ENCODE assay signal across 7 cellular contexts in the genomic region with DNA sequence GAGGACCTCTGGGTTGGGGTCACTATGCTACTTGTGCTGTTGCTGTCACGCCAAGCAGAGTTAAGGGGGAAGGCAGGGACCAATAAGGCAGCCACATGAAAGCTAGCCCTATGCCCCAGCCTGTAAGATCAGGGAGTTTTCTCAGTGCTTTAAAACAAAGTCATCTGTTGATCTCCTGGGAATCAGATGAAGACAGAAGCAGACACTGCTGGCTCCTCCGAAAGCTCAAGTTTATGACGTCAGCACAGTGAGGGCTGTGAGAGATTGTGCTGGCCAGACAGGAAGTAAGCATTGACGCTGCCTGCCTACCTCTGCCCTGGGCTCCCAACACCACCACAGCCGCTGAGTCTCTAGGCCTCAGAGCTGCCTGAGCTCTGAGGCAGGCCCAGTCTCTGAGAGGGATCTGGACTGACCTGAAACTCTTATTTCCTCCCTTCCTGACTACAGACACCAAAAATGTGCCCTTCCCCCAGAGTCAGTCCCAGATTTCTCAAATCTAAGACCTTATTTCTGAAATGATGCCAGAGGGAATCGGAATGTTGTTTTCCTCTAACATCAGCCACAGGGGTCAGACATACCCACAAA.
A peak's percentile ranks its signal among the peaks of the same experiment; 100 is the strongest.
DNase-seq lines count a peak whose midpoint lies in the region; ATAC-seq and TF ChIP-seq lines count a peak whose summit lies in the region.

No MANE protein-coding gene starts in this region.

- no peaks in the 10 kb centered on the region for H3K36me3 ChIP-seq in ascending aorta
- no peaks in the 10 kb centered on the region for H3K36me3 ChIP-seq in liver (ENCODE audit: control insufficient read depth in 4 of 4, insufficient read depth in 3 of 4, low read depth in 1 of 4, low read length in 3 of 4)

- peaks cover 5 to 11% of the 10 kb centered on the region in 2 donors for H3K4me1 ChIP-seq in ascending aorta
- H3K4me1 ChIP-seq in liver (ENCODE audit: control insufficient read depth in 4 of 4, insufficient read depth in 4 of 4, low read length in 3 of 4) = no peaks in the 10 kb centered on the region

- H3K9me3 ChIP-seq in ascending aorta = no peaks in the 10 kb centered on the region
- no peaks in the 10 kb centered on the region for H3K9me3 ChIP-seq in liver (ENCODE audit: control insufficient read depth in 4 of 4, low read length in 3 of 4)

- H3K27ac ChIP-seq in ascending aorta = peak overlapping the region; percentile 46 to 77
- H3K27ac ChIP-seq in liver (ENCODE audit: low read depth in 1 of 2, low read length in 2 of 2) = peak overlapping the region; percentile 38 to 65

- ATAC-seq in GM21447 (IDR thresholded peaks at IDR 0.05; ENCODE audit: unreplicated experiment) (peak; percentile 65), SK-N-SH treated with all-trans-retinoic acid at 6 μM for 48 hours (peak; percentile 90)

- TF ChIP-seq RAD21 in liver (IDR thresholded peaks at IDR 0.05) = peak; percentile 8 to 39

- WGBS in liver = 68% methylated on average over 6 of the region's 6 CpGs

- H3K4me3 ChIP-seq in ascending aorta = no peak overlapping the region
- H3K4me3 ChIP-seq in liver (ENCODE audit: low read depth in 1 of 3, low read length in 3 of 3) = no peak overlapping the region

- TF ChIP-seq CTCF in ascending aorta (IDR thresholded peaks at IDR 0.05) (no peak), liver (IDR thresholded peaks at IDR 0.05; ENCODE audit: low read depth, low read length, missing input control) (no peak)

- DNase-seq in ascending aorta (ENCODE audit: low spot score in 2 of 2) = peak in 1 of 2 donors; percentile 85
- peak; percentile 20 for DNase-seq in stimulated activated CD8-positive, alpha-beta memory T cell treated with anti-CD3 and anti-CD28 coated beads, Interleukin-12 subunit alpha, Interleukin-12 subunit beta, amount 100 ng/mL, for 4 hours (ENCODE audit: low read depth)
- no peak for DNase-seq in NCI-H2029 treated with DMSO at 0.1 percent for 48 hours (lab: John Stamatoyannopoulos, UW)
- no peak for DNase-seq in NCI-H187 (lab: John Stamatoyannopoulos, UW)

- no peak overlapping the region for H3K9ac ChIP-seq in liver (ENCODE audit: low read depth in 1 of 2, low read length in 2 of 2)

- H3K27me3 ChIP-seq in ascending aorta (no peaks in the 10 kb centered on the region), liver (ENCODE audit: control insufficient read depth in 4 of 4, insufficient read depth in 4 of 4, low read length in 3 of 4) (no peaks in the 10 kb centered on the region)

- intact Hi-C loops in ascending aorta (cut with DNase I) = no loop called here

TF ChIP-seq in SK-N-SH treated with all-trans-retinoic acid at 6 μM for 48 hours, 23 proteins besides CTCF, POLR2A, EP300 and RAD21 (continues in another document):
- TF ChIP-seq RARB (CRISPR knock-in tag; IDR thresholded peaks at IDR 0.05) = no peak
- TF ChIP-seq, protein P1, sequence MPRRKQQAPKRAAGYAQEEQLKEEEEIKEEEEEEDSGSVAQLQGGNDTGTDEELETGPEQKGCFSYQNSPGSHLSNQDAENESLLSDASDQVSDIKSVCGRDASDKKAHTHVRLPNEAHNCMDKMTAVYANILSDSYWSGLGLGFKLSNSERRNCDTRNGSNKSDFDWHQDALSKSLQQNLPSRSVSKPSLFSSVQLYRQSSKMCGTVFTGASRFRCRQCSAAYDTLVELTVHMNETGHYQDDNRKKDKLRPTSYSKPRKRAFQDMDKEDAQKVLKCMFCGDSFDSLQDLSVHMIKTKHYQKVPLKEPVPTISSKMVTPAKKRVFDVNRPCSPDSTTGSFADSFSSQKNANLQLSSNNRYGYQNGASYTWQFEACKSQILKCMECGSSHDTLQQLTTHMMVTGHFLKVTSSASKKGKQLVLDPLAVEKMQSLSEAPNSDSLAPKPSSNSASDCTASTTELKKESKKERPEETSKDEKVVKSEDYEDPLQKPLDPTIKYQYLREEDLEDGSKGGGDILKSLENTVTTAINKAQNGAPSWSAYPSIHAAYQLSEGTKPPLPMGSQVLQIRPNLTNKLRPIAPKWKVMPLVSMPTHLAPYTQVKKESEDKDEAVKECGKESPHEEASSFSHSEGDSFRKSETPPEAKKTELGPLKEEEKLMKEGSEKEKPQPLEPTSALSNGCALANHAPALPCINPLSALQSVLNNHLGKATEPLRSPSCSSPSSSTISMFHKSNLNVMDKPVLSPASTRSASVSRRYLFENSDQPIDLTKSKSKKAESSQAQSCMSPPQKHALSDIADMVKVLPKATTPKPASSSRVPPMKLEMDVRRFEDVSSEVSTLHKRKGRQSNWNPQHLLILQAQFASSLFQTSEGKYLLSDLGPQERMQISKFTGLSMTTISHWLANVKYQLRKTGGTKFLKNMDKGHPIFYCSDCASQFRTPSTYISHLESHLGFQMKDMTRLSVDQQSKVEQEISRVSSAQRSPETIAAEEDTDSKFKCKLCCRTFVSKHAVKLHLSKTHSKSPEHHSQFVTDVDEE (CRISPR knock-in tag; IDR thresholded peaks at IDR 0.05) = no peak
- no peak for TF ChIP-seq ZNF70 (CRISPR knock-in tag; IDR thresholded peaks at IDR 0.05)
- TF ChIP-seq GLIS3 (CRISPR knock-in tag; IDR thresholded peaks at IDR 0.05) = no peak
- 0 out of 2 replicates have a peak, but pooled peaks have one; percentile 61 for TF ChIP-seq SNAI2 (CRISPR knock-in tag; IDR thresholded peaks at IDR 0.05)
- no peak for TF ChIP-seq ZFP30 (CRISPR knock-in tag; IDR thresholded peaks at IDR 0.05)
- TF ChIP-seq, protein P2, sequence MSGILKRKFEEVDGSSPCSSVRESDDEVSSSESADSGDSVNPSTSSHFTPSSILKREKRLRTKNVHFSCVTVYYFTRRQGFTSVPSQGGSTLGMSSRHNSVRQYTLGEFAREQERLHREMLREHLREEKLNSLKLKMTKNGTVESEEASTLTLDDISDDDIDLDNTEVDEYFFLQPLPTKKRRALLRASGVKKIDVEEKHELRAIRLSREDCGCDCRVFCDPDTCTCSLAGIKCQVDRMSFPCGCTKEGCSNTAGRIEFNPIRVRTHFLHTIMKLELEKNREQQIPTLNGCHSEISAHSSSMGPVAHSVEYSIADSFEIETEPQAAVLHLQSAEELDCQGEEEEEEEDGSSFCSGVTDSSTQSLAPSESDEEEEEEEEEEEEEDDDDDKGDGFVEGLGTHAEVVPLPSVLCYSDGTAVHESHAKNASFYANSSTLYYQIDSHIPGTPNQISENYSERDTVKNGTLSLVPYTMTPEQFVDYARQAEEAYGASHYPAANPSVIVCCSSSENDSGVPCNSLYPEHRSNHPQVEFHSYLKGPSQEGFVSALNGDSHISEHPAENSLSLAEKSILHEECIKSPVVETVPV (CRISPR knock-in tag; IDR thresholded peaks at IDR 0.05) = no peak
- peak; percentile 75; the same call in 1 of the 2 replicates for TF ChIP-seq CSDC2 (CRISPR knock-in tag; IDR thresholded peaks at IDR 0.05)
- TF ChIP-seq PPARA (CRISPR knock-in tag; IDR thresholded peaks at IDR 0.05; ENCODE audit: borderline replicate concordance) = no peak
- no peak for TF ChIP-seq OSR1 (CRISPR knock-in tag; IDR thresholded peaks at IDR 0.05)

TF ChIP-seq in liver, 16 proteins besides CTCF, POLR2A, EP300 and RAD21:
- TF ChIP-seq, protein P3, sequence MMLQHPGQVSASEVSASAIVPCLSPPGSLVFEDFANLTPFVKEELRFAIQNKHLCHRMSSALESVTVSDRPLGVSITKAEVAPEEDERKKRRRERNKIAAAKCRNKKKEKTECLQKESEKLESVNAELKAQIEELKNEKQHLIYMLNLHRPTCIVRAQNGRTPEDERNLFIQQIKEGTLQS (IDR thresholded peaks at IDR 0.05) = no peak
- peak; percentile 14 for TF ChIP-seq NR2F2 (IDR thresholded peaks at IDR 0.05)
- peak in 1 of 2 donors; percentile 2 for TF ChIP-seq RXRA (IDR thresholded peaks at IDR 0.05)
- TF ChIP-seq, protein P4, sequence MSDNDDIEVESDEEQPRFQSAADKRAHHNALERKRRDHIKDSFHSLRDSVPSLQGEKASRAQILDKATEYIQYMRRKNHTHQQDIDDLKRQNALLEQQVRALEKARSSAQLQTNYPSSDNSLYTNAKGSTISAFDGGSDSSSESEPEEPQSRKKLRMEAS (IDR thresholded peaks at IDR 0.05) = no peak
- no peak for TF ChIP-seq HNF4A (conservative IDR thresholded peaks at IDR 0.05)
- peak; percentile 11 for TF ChIP-seq SP1 (IDR thresholded peaks at IDR 0.05)
- no peak for TF ChIP-seq FOXA1 (IDR thresholded peaks at IDR 0.05)
- no peak for TF ChIP-seq FOXA2 (IDR thresholded peaks at IDR 0.05)
- TF ChIP-seq HNF4G (IDR thresholded peaks at IDR 0.05) = no peak
- no peak for TF ChIP-seq YY1 (IDR thresholded peaks at IDR 0.05)
- no peak for TF ChIP-seq GABPA (IDR thresholded peaks at IDR 0.05 in 1 of 2, conservative IDR thresholded peaks at IDR 0.05 in 1 of 2)
